Comparison of ENCODE assay signal across 27 cellular contexts in genomic region chr18:59012815-59013677, GRCh38.
DNase-seq lines count a peak whose midpoint lies in the region; ATAC-seq, FAIRE-seq and TF ChIP-seq lines count a peak whose summit lies in the region.
"Had no signal": no experiment of that assay in that cellular context is flagged by ENCODE, and none has a peak within 500 bp of the region (broad histone marks: within the 10 kb centered on the region; RNA-seq: fewer than 3 reads in every experiment).

No MANE protein-coding gene starts in this region.

- no peaks in the 10 kb centered on the region for H3K9me3 ChIP-seq in H1 (ENCODE audit: insufficient read depth in 2 of 2, low read depth in 1 of 2, low read length in 1 of 2)
- no peaks in the 10 kb centered on the region for H3K9me3 ChIP-seq in parathyroid adenoma (ENCODE audit: control insufficient read depth, low read length)
- no peaks in the 10 kb centered on the region for H3K9me3 ChIP-seq in suprapubic skin
- H3K9me3 ChIP-seq: BE2C, HAP-1, psoas muscle, tibial nerve had no signal

- H3K14ac ChIP-seq in H1 (ENCODE audit: insufficient read length): no peak overlapping the region

- no peak overlapping the region; a peak in 1 of 7 replicates for H3K9ac ChIP-seq in H1 (replicated peaks in 1 of 4; ENCODE audit: extremely low read depth in 1 of 4, low read depth in 3 of 4, low read length in 3 of 4)
- no peak overlapping the region for H3K9ac ChIP-seq in parathyroid adenoma

- 0 out of 2 replicates have a peak overlapping the region, but pooled peaks have one; percentile 12 for H2BK15ac ChIP-seq in H1 (ENCODE audit: low read length)

- 78% methylated on average over 3 of the region's 6 CpGs; no CpG with 5 or more reads in 1 of the 2 experiments for WGBS in H1 (ENCODE audit: extremely low coverage in 1 of 2, insufficient coverage in 1 of 2, insufficient read length in 1 of 2, insufficient replicate concordance in 2 of 2, low coverage in 1 of 2, low lambda C conversion rate in 2 of 2, missing lambda C conversion rate in 1 of 2), 2 experiments
- WGBS in suprapubic skin: 63% methylated on average over 6 of the region's 6 CpGs

- no peak overlapping the region for H2AFZ ChIP-seq in H1 (ENCODE audit: low read length)
- H2AFZ ChIP-seq in parathyroid adenoma: peak overlapping the region; percentile 17

- H3K4me3 ChIP-seq in H1 (ENCODE audit: extremely low read depth in 1 of 4, insufficient read depth in 2 of 4, low read depth in 3 of 4, low read length in 4 of 4) (no peak overlapping the region), parathyroid adenoma (ENCODE audit: low read depth, low read length) (no peak overlapping the region), suprapubic skin (no peak overlapping the region)
- H3K4me3 ChIP-seq: HAP-1, psoas muscle, tibial nerve had no signal

- CTCF ChIA-PET in H1 (lab: Charles Lee; ENCODE audit: partially characterized antibody): interaction anchor here (0.6 to 1.5 kb wide), 2 partner anchors 29 to 341 kb away, joined by 3 to 4 read pairs; no protein-coding TSS in a partner anchor

- H3K18ac ChIP-seq in H1 (ENCODE audit: extremely low read depth, low read length): no peak overlapping the region

- no peak for FAIRE-seq in H1 (lab: Jason Lieb, UNC)
- no peak for FAIRE-seq in H54 (lab: Jason Lieb, UNC)
- FAIRE-seq: GM19239, small intestine had no signal

- in situ Hi-C loops in GM13977 (cut with MboI; ENCODE audit: low pct_unique_long_range_greater_than_20kb, low sequenced_read_pairs, unreplicated experiment): no loop called here

- no peaks in the 10 kb centered on the region for H4K20me1 ChIP-seq in H1 (replicated peaks in 1 of 2; ENCODE audit: control insufficient read depth in 1 of 2, insufficient read depth in 2 of 2, low read length in 2 of 2)

- H3K4me1 ChIP-seq in H1 (replicated peaks in 1 of 4; ENCODE audit: control insufficient read depth in 3 of 4, insufficient read depth in 4 of 4, low read length in 3 of 4): peaks cover 0 to 5% (median 1%) of the 10 kb centered on the region in 4 experiments; a peak in 2 of 7 replicates
- peaks cover 3% of the 10 kb centered on the region for H3K4me1 ChIP-seq in parathyroid adenoma
- H3K4me1 ChIP-seq in suprapubic skin: peaks cover 7% of the 10 kb centered on the region
- H3K4me1 ChIP-seq: BE2C, HAP-1 had no signal

- POLR2A ChIA-PET in H1 (lab: Charles Lee; ENCODE audit: partially characterized antibody): interaction anchor here (0.6 to 1.2 kb wide), 2 partner anchors 52 to 62 kb away, joined by 3 read pairs; no protein-coding TSS in a partner anchor

- no peaks in the 10 kb centered on the region for H3K79me1 ChIP-seq in H1 (ENCODE audit: low read depth, low read length)

- H3K27me3 ChIP-seq in H1 (replicated peaks in 1 of 4; ENCODE audit: control insufficient read depth in 3 of 4, extremely low read depth in 1 of 4, insufficient read depth in 3 of 4, low read length in 3 of 4) (no peaks in the 10 kb centered on the region), parathyroid adenoma (ENCODE audit: control insufficient read depth, insufficient read depth, low read length) (no peaks in the 10 kb centered on the region), suprapubic skin (no peaks in the 10 kb centered on the region)
- H3K27me3 ChIP-seq: BE2C, tibial nerve had no signal

- H2AK5ac ChIP-seq in H1 (ENCODE audit: low read depth, low read length): no peak overlapping the region

- H3K23ac ChIP-seq in H1 (ENCODE audit: insufficient read length): no peak overlapping the region

- no peaks in the 10 kb centered on the region for H3K23me2 ChIP-seq in H1 (ENCODE audit: low read depth, low read length)

- no peak overlapping the region for H4K91ac ChIP-seq in H1 (replicated peaks; ENCODE audit: insufficient read length, low read length)

- TF ChIP-seq CTCF in H1 (IDR thresholded peaks at IDR 0.05; ENCODE audit: control extremely low read depth in 1 of 3, insufficient read depth in 1 of 3, low read depth in 1 of 3, low read length in 3 of 3) (no peak), parathyroid adenoma (IDR thresholded peaks at IDR 0.05) (no peak), suprapubic skin (IDR thresholded peaks at IDR 0.05) (no peak), GM13977 (IDR thresholded peaks at IDR 0.05; ENCODE audit: extremely low read depth, insufficient read depth, missing control alignments) (no peak)

- no peaks in the 10 kb centered on the region for H3K36me3 ChIP-seq in H1 (ENCODE audit: control insufficient read depth in 2 of 4, insufficient read depth in 4 of 4, low read length in 3 of 4)
- no peaks in the 10 kb centered on the region for H3K36me3 ChIP-seq in parathyroid adenoma (ENCODE audit: control insufficient read depth, insufficient read depth, low read length)
- H3K36me3 ChIP-seq in suprapubic skin: no peaks in the 10 kb centered on the region
- H3K36me3 ChIP-seq: BE2C, HAP-1, tibial nerve, WERI-Rb-1 had no signal

- no peaks in the 10 kb centered on the region for H3K79me2 ChIP-seq in H1 (ENCODE audit: control insufficient read depth in 1 of 2, insufficient read depth in 2 of 2, low read length in 2 of 2)
- H3K79me2 ChIP-seq in parathyroid adenoma: no peaks in the 10 kb centered on the region

- H3K27ac ChIP-seq in H1 (ENCODE audit: low read depth, low read length) (no peak overlapping the region), parathyroid adenoma (no peak overlapping the region), suprapubic skin (no peak overlapping the region)
- H3K27ac ChIP-seq: psoas muscle, tibial nerve, WERI-Rb-1 had no signal

- TF ChIP-seq POLR2A in H1 (IDR thresholded peaks at IDR 0.05; ENCODE audit: control extremely low read depth in 1 of 2, low read depth in 2 of 2, low read length in 2 of 2) (no peak), suprapubic skin (IDR thresholded peaks at IDR 0.05) (no peak), H54 (IDR thresholded peaks at IDR 0.05; ENCODE audit: low read depth, low read length) (no peak)

- no peak overlapping the region for H3K56ac ChIP-seq in H1 (replicated peaks; ENCODE audit: insufficient read length, low read depth, low read length)

- no peak overlapping the region for H4K5ac ChIP-seq in H1 (ENCODE audit: insufficient read length, low read depth, low read length)

- DNase-seq in EH (ENCODE audit: low read depth) (peak; percentile 69), RPMI7951 (ENCODE audit: low read depth) (peak; percentile 70), H1 (ENCODE audit: low read depth in 1 of 2, low spot score in 2 of 2) (peak in 1 of 2 experiments; percentile 38), suprapubic skin (ENCODE audit: low spot score in 2 of 2) (no peak), GM13977 (ENCODE audit: low spot score) (no peak), H54 (ENCODE audit: insufficient read length, low spot score) (no peak)
- DNase-seq: activated CD4-positive, alpha-beta T cell treated with anti-CD3 and anti-CD28 coated beads for 48 hours; activated CD8-positive, alpha-beta memory T cell treated with anti-CD3 and anti-CD28 coated beads for 24 hours; activated effector memory CD4-positive, alpha-beta T cell treated with anti-CD3 and anti-CD28 coated beads, Interleukin-2, amount 50 U/mL, for 16 hours; activated naive CD8-positive, alpha-beta T cell treated with anti-CD3 and anti-CD28 coated beads, Interleukin-2, amount 10 ng/mL, durations not matched to agents 7 days and 5 days; BE2C; DMS153; KG1; NCI-H1436; NCI-H345; NCI-H748 treated with DMSO at 0.1 percent for 48 hours; psoas muscle; small intestine; stimulated activated CD4-positive, alpha-beta T cell treated with anti-CD3 and anti-CD28 coated beads, Interleukin-1b, Interleukin-23, amount 100 ng/mL, for 48 hours; stimulated activated CD8-positive, alpha-beta memory T cell treated with anti-CD3 and anti-CD28 coated beads, Interleukin-4, amount 100 ng/mL, for 48 hours; stimulated activated naive CD8-positive, alpha-beta T cell treated with anti-CD3 and anti-CD28 coated beads, Interleukin-15, amount 100 ng/mL, for 72 hours; WERI-Rb-1 had no signal

- H2BK5ac ChIP-seq in H1 (ENCODE audit: low read depth, low read length): no peak overlapping the region

- H2BK12ac ChIP-seq in H1 (ENCODE audit: low read depth, low read length): no peak overlapping the region

- no peak overlapping the region for H4K8ac ChIP-seq in H1 (ENCODE audit: extremely low read depth, insufficient read depth, low read length)

- H3K4me2 ChIP-seq in H1 (ENCODE audit: insufficient read depth in 1 of 2, low read depth in 2 of 2, low read length in 2 of 2): no peak overlapping the region
- H3K4me2 ChIP-seq in parathyroid adenoma (ENCODE audit: low read length): no peak overlapping the region

- H2BK20ac ChIP-seq in H1 (ENCODE audit: low read length): no peak overlapping the region

- no peak overlapping the region for H2BK120ac ChIP-seq in H1 (replicated peaks; ENCODE audit: low read depth, low read length)

- TF ChIP-seq RAD21 in H1 (IDR thresholded peaks at IDR 0.05 in 1 of 2, conservative IDR thresholded peaks at IDR 0.05 in 1 of 2; ENCODE audit: low read depth in 2 of 2, low read length in 2 of 2): no peak

- TF ChIP-seq EP300 in H1 (IDR thresholded peaks at IDR 0.05; ENCODE audit: borderline replicate concordance in 1 of 2, low read depth in 2 of 2, low read length in 2 of 2): no peak
- TF ChIP-seq EP300 in suprapubic skin (IDR thresholded peaks at IDR 0.05): no peak

- no peak overlapping the region for H3K4ac ChIP-seq in H1 (replicated peaks; ENCODE audit: insufficient read length, low read depth, low read length)

- no peak for ATAC-seq in HG03565 (IDR thresholded peaks at IDR 0.05; ENCODE audit: unreplicated experiment)
- ATAC-seq: psoas muscle; stimulated activated naive CD8-positive, alpha-beta T cell treated with anti-CD3 and anti-CD28 coated beads, Interleukin-15, amount 100 ng/mL, for 72 hours had no signal

TF ChIP-seq in H1, 55 proteins besides CTCF, POLR2A, EP300 and RAD21:
- TF ChIP-seq BRCA1 (IDR thresholded peaks at IDR 0.05; ENCODE audit: low read depth, low read length) (no peak), CEBPB (IDR thresholded peaks at IDR 0.05; ENCODE audit: low read depth, low read length) (no peak), FOSL1 (IDR thresholded peaks at IDR 0.05; ENCODE audit: insufficient read depth, low read depth, low read length) (no peak), BACH1 (IDR thresholded peaks at IDR 0.05; ENCODE audit: low read length) (no peak), SIX5 (IDR thresholded peaks at IDR 0.05; ENCODE audit: low read depth, low read length) (no peak)
- TF ChIP-seq, protein P1, sequence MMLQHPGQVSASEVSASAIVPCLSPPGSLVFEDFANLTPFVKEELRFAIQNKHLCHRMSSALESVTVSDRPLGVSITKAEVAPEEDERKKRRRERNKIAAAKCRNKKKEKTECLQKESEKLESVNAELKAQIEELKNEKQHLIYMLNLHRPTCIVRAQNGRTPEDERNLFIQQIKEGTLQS (IDR thresholded peaks at IDR 0.05; ENCODE audit: insufficient read depth, low read depth, low read length): no peak

Comparison
In these comparisons a context has a peak if more than half of its experiments do, and no peak if none do; other contexts are left out.
1. DNase-seq: peak in EH (single experiment) and RPMI7951 (single experiment); none in suprapubic skin (0 of 2), GM13977 (single experiment) and H54 (single experiment).